ENCODE assay signal across 8 cellular contexts in genomic region chr7:36283711-36284130, GRCh38.
A peak's percentile ranks its signal among the peaks of the same experiment; 100 is the strongest.
DNase-seq lines count a peak whose midpoint lies in the region; ATAC-seq and FAIRE-seq lines count a peak whose summit lies in the region.

No MANE protein-coding gene starts in this region.

- DNase-seq in CD1c-positive myeloid dendritic cell (ENCODE audit: extremely low spot score) (peak; percentile 96), KBM-7 (peak; percentile 99), RCC 7860 (ENCODE audit: low spot score) (no peak), H4 (ENCODE audit: low spot score) (no peak)
- no peak for DNase-seq in effector memory CD4-positive, alpha-beta T cell
- DNase-seq in stimulated activated CD4-positive, alpha-beta T cell treated with anti-CD3 and anti-CD28 coated beads, Interleukin-4, amount 100 ng/mL, for 24 hours = no peak

- in situ Hi-C loops in KBM-7 (cut with MboI; ENCODE audit: low pct_unique_long_range_greater_than_20kb, low sequenced_read_pairs) = no loop called here

- H3K4me3 ChIP-seq in effector memory CD4-positive, alpha-beta T cell (ENCODE audit: insufficient read depth, low read depth, low read length, poor library complexity, severe bottlenecking) = no peak overlapping the region
- H3K4me3 ChIP-seq in skin epidermis = no peak overlapping the region

- peak; percentile 51 for ATAC-seq in GM19467 (IDR thresholded peaks at IDR 0.05; ENCODE audit: unreplicated experiment)

- H3K27ac ChIP-seq in effector memory CD4-positive, alpha-beta T cell (ENCODE audit: insufficient read depth, low read length, poor library complexity, severe bottlenecking) = peak overlapping the region; percentile 3
- H3K27ac ChIP-seq in skin epidermis = peak overlapping the region in 11 of 21 experiments; percentile 16 to 88 (median 52)

- H3K4me1 ChIP-seq in effector memory CD4-positive, alpha-beta T cell (ENCODE audit: control insufficient read depth, insufficient read depth, low read length, poor library complexity, severe bottlenecking) = peaks cover 58% of the 10 kb centered on the region

- H3K36me3 ChIP-seq in effector memory CD4-positive, alpha-beta T cell (ENCODE audit: control insufficient read depth, insufficient read depth, low read length) = no peaks in the 10 kb centered on the region

- H3K9me3 ChIP-seq in effector memory CD4-positive, alpha-beta T cell (ENCODE audit: control insufficient read depth, low read length) = no peaks in the 10 kb centered on the region

- FAIRE-seq in RCC 7860 (lab: Jason Lieb, UNC) = no peak

- H3K27me3 ChIP-seq in effector memory CD4-positive, alpha-beta T cell (replicated peaks; ENCODE audit: control insufficient read depth, insufficient read depth, low read length, poor library complexity, severe bottlenecking) = no peaks in the 10 kb centered on the region

Comparison
In these comparisons a context has a peak if more than half of its experiments do, and no peak if none do; other contexts are left out.
1. DNase-seq: peak in CD1c-positive myeloid dendritic cell (single experiment) and KBM-7 (single experiment); none in effector memory CD4-positive, alpha-beta T cell (0 of 3), stimulated activated CD4-positive, alpha-beta T cell treated with anti-CD3 and anti-CD28 coated beads, Interleukin-4, amount 100 ng/mL, for 24 hours (single experiment), RCC 7860 (single experiment) and H4 (single experiment).